Comparison of ENCODE assay signal across 8 cellular contexts in genomic region chr6:79078057-79078969, GRCh38. TPM values are rescaled to one million over a fixed set of nuclear protein-coding genes. Genes with fewer than 3 reads are reported as not detected.
A peak's percentile ranks its signal among the peaks of the same experiment; 100 is the strongest.
DNase-seq lines count a peak whose midpoint lies in the region; ATAC-seq and TF ChIP-seq lines count a peak whose summit lies in the region.

Gene PHIP (minus strand): TSS chr6:79078254. CDS start chr6:79078068, 186 bp downstream.

- H3K9me3 Mint-ChIP-seq in activated naive CD8-positive, alpha-beta T cell (ENCODE audit: low read depth) = no peaks in the 10 kb centered on the region
- peaks cover 15% of the 10 kb centered on the region for H3K9me3 Mint-ChIP-seq in glutamatergic neuron (ENCODE audit: unreplicated experiment)
- no peaks in the 10 kb centered on the region for H3K9me3 Mint-ChIP-seq in osteocyte (ENCODE audit: unreplicated experiment)

- peak within 1 kb of the TSS; percentile 97 for H3K4me3 Mint-ChIP-seq in activated naive CD8-positive, alpha-beta T cell
- H3K4me3 Mint-ChIP-seq in glutamatergic neuron (ENCODE audit: unreplicated experiment) (peak within 1 kb of the TSS; percentile 96), osteocyte (ENCODE audit: unreplicated experiment) (peak within 1 kb of the TSS; percentile 92)

- H3K27ac Mint-ChIP-seq in activated naive CD8-positive, alpha-beta T cell = peak within 1 kb of the TSS; percentile 96
- H3K27ac Mint-ChIP-seq in glutamatergic neuron (ENCODE audit: unreplicated experiment) (peak within 1 kb of the TSS; percentile 97), osteocyte (ENCODE audit: unreplicated experiment) (peak within 1 kb of the TSS; percentile 97)

- H3K4me1 ChIP-seq in thoracic aorta (ENCODE audit: control insufficient read depth in 1 of 2, low read depth in 2 of 2) = peaks cover 26 to 36% of the 10 kb centered on the region in 2 donors

- peaks cover 39% of the 10 kb centered on the region for H3K4me1 Mint-ChIP-seq in activated naive CD8-positive, alpha-beta T cell (ENCODE audit: low read depth)
- H3K4me1 Mint-ChIP-seq in glutamatergic neuron (ENCODE audit: low read depth, unreplicated experiment) (peaks cover 30% of the 10 kb centered on the region), osteocyte (ENCODE audit: unreplicated experiment) (peaks cover 42% of the 10 kb centered on the region)

- H3K36me3 ChIP-seq in thoracic aorta = no peaks in the 10 kb centered on the region

- no peaks in the 10 kb centered on the region for H3K27me3 ChIP-seq in thoracic aorta (replicated peaks; ENCODE audit: insufficient read depth)

- DNase-seq in GM12864 (ENCODE audit: low read depth) = peak; percentile 91
- peak; percentile 96 for DNase-seq in NCI-H1105 treated with DMSO at 0.1 percent for 48 hours (lab: John Stamatoyannopoulos, UW)
- DNase-seq in SKM-1 treated with dmso at 0.1 percent for 144 hours (lab: John Stamatoyannopoulos, UW; ENCODE audit: unreplicated experiment) = peak; percentile 86
- DNase-seq in glutamatergic neuron = peak; percentile 95
- DNase-seq in osteocyte (ENCODE audit: extremely low spot score, unreplicated experiment) = peak; percentile 98
- peak; percentile 82 for DNase-seq in thoracic aorta (ENCODE audit: low spot score)

- H3K27me3 Mint-ChIP-seq in activated naive CD8-positive, alpha-beta T cell = peaks cover 13% of the 10 kb centered on the region
- H3K27me3 Mint-ChIP-seq in glutamatergic neuron (ENCODE audit: unreplicated experiment) (peaks cover 6% of the 10 kb centered on the region), osteocyte (ENCODE audit: unreplicated experiment) (peaks cover 15% of the 10 kb centered on the region)

- peaks cover 6% of the 10 kb centered on the region for H3K36me3 Mint-ChIP-seq in activated naive CD8-positive, alpha-beta T cell
- H3K36me3 Mint-ChIP-seq in glutamatergic neuron (ENCODE audit: unreplicated experiment) = no peaks in the 10 kb centered on the region
- no peaks in the 10 kb centered on the region for H3K36me3 Mint-ChIP-seq in osteocyte (ENCODE audit: unreplicated experiment)

- ATAC-seq in HG02678 (IDR thresholded peaks at IDR 0.05; ENCODE audit: unreplicated experiment) = peak; percentile 64
- ATAC-seq in thoracic aorta (ENCODE audit: insufficient number of reproducible peaks, low FRiP score, low read depth) = peak; percentile 91

- H3K4me3 ChIP-seq in GM12864 (ENCODE audit: low read depth, low read length) (peak within 1 kb of the TSS; percentile 63), thoracic aorta (peak within 1 kb of the TSS; percentile 99)

- no peaks in the 10 kb centered on the region for H3K9me3 ChIP-seq in thoracic aorta

- peak within 1 kb of the TSS; percentile 99 for H3K27ac ChIP-seq in thoracic aorta

- TF ChIP-seq CTCF in GM12864 (IDR thresholded peaks at IDR 0.05; ENCODE audit: low read depth, low read length, missing control alignments) (no peak), glutamatergic neuron (IDR thresholded peaks at IDR 0.05; ENCODE audit: partially characterized antibody, unreplicated experiment) (no peak), osteocyte (IDR thresholded peaks at IDR 0.05) (no peak), thoracic aorta (IDR thresholded peaks at IDR 0.05) (no peak)

RNA-seq across cellular contexts. Expression of gene PHIP, which starts in this region (rescaled TPM):
- total RNA-seq in glutamatergic neuron (ENCODE audit: unreplicated experiment) = 60.0 TPM
- total RNA-seq in osteocyte = 22.1 and 22.8 TPM in 2 replicates
- 10 to 100 TPM; 25.0 to 35.6 TPM for total RNA-seq in thoracic aorta

Comparison
In these comparisons a context has a peak if more than half of its experiments do, and no peak if none do; other contexts are left out.
1. Peak in every context shown above with its lines: DNase-seq, ATAC-seq, H3K4me3 ChIP-seq and H3K27ac ChIP-seq.